Comparison of ENCODE assay signal across 16 cellular contexts in genomic region chr10:12633776-12634390, GRCh38.
A peak's percentile ranks its signal among the peaks of the same experiment; 100 is the strongest.
DNase-seq lines count a peak whose midpoint lies in the region; ATAC-seq and TF ChIP-seq lines count a peak whose summit lies in the region.
"Had no signal": no experiment of that assay in that cellular context is flagged by ENCODE, and none has a peak within 500 bp of the region (broad histone marks: within the 10 kb centered on the region; RNA-seq: fewer than 3 reads in every experiment).

No MANE protein-coding gene starts in this region.

- ATAC-seq in HG02678 (IDR thresholded peaks at IDR 0.05; ENCODE audit: unreplicated experiment): peak; percentile 35
- ATAC-seq: foreskin keratinocyte had no signal

- in situ Hi-C loops in Caki2 (cut with HindIII; ENCODE audit: low pct_unique_long_range_greater_than_20kb, low sequenced_read_pairs): no loop called here

- no peak overlapping the region for H3K4me3 ChIP-seq in epithelial cell of proximal tubule (ENCODE audit: low read depth, low read length)
- H3K4me3 ChIP-seq: coronary artery, right lobe of liver, stomach had no signal

- peak; percentile 33 for DNase-seq in DMS53 (lab: John Stamatoyannopoulos, UW)
- no peak for DNase-seq in DMS53 treated with DMSO at 0.1 percent for 48 hours (lab: John Stamatoyannopoulos, UW; ENCODE audit: unreplicated experiment)
- DNase-seq in Caki2 (ENCODE audit: low read depth): peak; percentile 12
- DNase-seq in epithelial cell of proximal tubule (ENCODE audit: low read depth): no peak
- no peak for DNase-seq in amniotic stem cell (lab: John Stamatoyannopoulos, UW)
- DNase-seq in GM10266 (ENCODE audit: extremely low spot score): no peak
- DNase-seq in midbrain (lab: John Stamatoyannopoulos, UW): no peak
- DNase-seq: 8988T; activated CD4-positive, CD25-positive, alpha-beta regulatory T cell; activated naive CD4-positive, alpha-beta T cell treated with anti-CD3 and anti-CD28 coated beads, Interleukin-2, amount 10 ng/mL, durations not matched to agents 7 days and 5 days; foreskin keratinocyte; nucleus accumbens; right lobe of liver; stomach had no signal

- TF ChIP-seq CTCF in epithelial cell of proximal tubule (conservative IDR thresholded peaks at IDR 0.05; ENCODE audit: low read depth, low read length) (peak; percentile 26), GM10266 (IDR thresholded peaks at IDR 0.05; ENCODE audit: control insufficient read depth, insufficient read depth, low read depth, missing control alignments) (no peak)

Comparison
In these comparisons a context has a peak if more than half of its experiments do, and no peak if none do; other contexts are left out.
1. DNase-seq: peak in DMS53 (single experiment) and Caki2 (single experiment); none in DMS53 treated with DMSO at 0.1 percent for 48 hours (single experiment), epithelial cell of proximal tubule (single experiment), amniotic stem cell (single experiment), GM10266 (single experiment) and midbrain (single experiment).